ENCODE assay signal across 1 cellular context in genomic region chr5:151176268-151176667, GRCh38. TPM values are rescaled to one million over a fixed set of nuclear protein-coding genes. Genes with fewer than 3 reads are reported as not detected.
"Had no signal": no experiment of that assay in that cellular context is flagged by ENCODE, and none has a peak within 500 bp of the region (broad histone marks: within the 10 kb centered on the region; RNA-seq: fewer than 3 reads in every experiment).

No MANE protein-coding gene starts in this region.

RNA-seq across cellular contexts. Expression of gene CCDC69, which starts 47.6 kb away (rescaled TPM):
- polyA plus RNA-seq: neural cell had no signal
